In the genomic region with DNA sequence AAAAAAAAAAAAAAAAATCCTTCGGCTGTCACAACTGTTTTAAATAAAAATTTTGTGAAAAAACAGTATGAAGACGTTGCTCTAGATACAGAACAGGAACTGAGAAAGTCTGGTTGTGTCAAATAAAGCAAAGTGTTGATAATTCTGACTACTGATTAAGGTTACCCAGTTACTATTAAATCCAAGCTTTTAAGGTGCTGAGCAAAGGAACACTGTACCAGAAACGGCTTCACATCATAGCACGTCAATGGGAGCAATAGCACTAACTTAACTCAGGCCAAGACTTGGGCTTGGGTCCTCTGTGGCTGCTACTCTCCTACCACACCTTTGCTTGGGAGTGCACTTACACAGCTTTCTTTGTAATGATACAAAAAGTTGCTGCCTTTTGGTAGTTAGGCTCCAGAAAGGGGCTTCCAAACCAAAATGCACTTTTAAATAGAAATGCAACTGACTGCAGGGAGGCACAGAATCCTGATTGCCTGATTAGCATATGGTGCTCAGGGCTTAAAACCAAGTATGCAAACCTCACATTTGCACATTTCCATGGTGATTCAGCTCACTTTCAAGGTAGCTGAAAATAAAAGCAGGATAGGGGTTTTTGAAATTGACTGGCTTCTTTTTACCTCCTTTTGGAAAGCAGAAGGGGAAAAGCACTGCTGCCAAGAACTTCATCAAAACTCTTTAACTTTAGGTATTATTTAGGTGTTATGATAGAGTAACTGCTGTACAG, we compare ENCODE assay signal across 10 cellular contexts. TPM values are rescaled to one million over a fixed set of nuclear protein-coding genes. Genes with fewer than 3 reads are reported as not detected.
DNase-seq lines count a peak whose midpoint lies in the region; ATAC-seq, FAIRE-seq and TF ChIP-seq lines count a peak whose summit lies in the region.
"Had no signal": no experiment of that assay in that cellular context is flagged by ENCODE, and none has a peak within 500 bp of the region (broad histone marks: within the 10 kb centered on the region; RNA-seq: fewer than 3 reads in every experiment).

No MANE protein-coding gene starts in this region.

- H3K36me3 ChIP-seq in keratinocyte (ENCODE audit: control insufficient read depth in 2 of 2, extremely low read depth in 1 of 2, insufficient read depth in 2 of 2, low read length in 2 of 2) (peaks cover 20 to 50% of the 10 kb centered on the region in 2 experiments), thyroid gland (peaks cover 42 to 55% of the 10 kb centered on the region in 2 donors)
- H3K36me3 ChIP-seq: ovary had no signal

- intact Hi-C loops in activated CD4-positive, alpha-beta T cell treated with anti-CD3 and anti-CD28 coated beads, Interleukin-2, amount 10 ng/mL, durations not matched to agents 24 days and 14 days (cut with micrococcal nuclease), result no loop called here
- intact Hi-C loops in thyroid gland (cut with DNase I), result no loop called here

- 71% methylated on average over 4 of the region's 4 CpGs for WGBS in thyroid gland, 2 donors

- FAIRE-seq in keratinocyte (lab: Jason Lieb, UNC), result no peak
- FAIRE-seq in D721Med (lab: Jason Lieb, UNC), result no peak

- H3K9me1 ChIP-seq in keratinocyte (ENCODE audit: control insufficient read depth, extremely low read depth, insufficient read depth, low read length), result peaks cover 4% of the 10 kb centered on the region

- H3K4me1 ChIP-seq in keratinocyte (ENCODE audit: control insufficient read depth, extremely low read depth, insufficient read depth, low read length), result peaks cover 56% of the 10 kb centered on the region
- H3K4me1 ChIP-seq in thyroid gland, result peaks cover 71 to 73% of the 10 kb centered on the region in 2 donors

- H4K20me1 ChIP-seq in keratinocyte (ENCODE audit: control insufficient read depth, extremely low read depth, insufficient read depth, low read length), result peaks cover 46% of the 10 kb centered on the region

- ATAC-seq in activated T-cell treated with anti-CD3 and anti-CD28 coated beads, Interleukin-2, amount 50 U/mL, for 4 hours, result peak; percentile 26 to 27

- H3K9ac ChIP-seq in keratinocyte (ENCODE audit: control insufficient read depth, extremely low read depth, insufficient read depth, low read length), result no peak overlapping the region

- H3K27me3 ChIP-seq in keratinocyte (ENCODE audit: control insufficient read depth, extremely low read depth, insufficient read depth, low read length), result no peaks in the 10 kb centered on the region
- no peaks in the 10 kb centered on the region for H3K27me3 ChIP-seq in thyroid gland
- H3K27me3 ChIP-seq: ovary had no signal

- no peaks in the 10 kb centered on the region for H3K27me3 Mint-ChIP-seq in activated CD4-positive, alpha-beta T cell treated with anti-CD3 and anti-CD28 coated beads, Interleukin-2, amount 10 ng/mL, durations not matched to agents 24 days and 14 days
- H3K27me3 Mint-ChIP-seq in activated T-cell treated with anti-CD3 and anti-CD28 coated beads, Interleukin-2, amount 50 U/mL, for 4 hours (ENCODE audit: low read depth), result no peaks in the 10 kb centered on the region

- peak; percentile 75 for DNase-seq in activated CD4-positive, alpha-beta T cell treated with anti-CD3 and anti-CD28 coated beads, Interleukin-2, amount 10 ng/mL, durations not matched to agents 24 days and 14 days
- no peak for DNase-seq in activated CD4-positive, alpha-beta T cell treated with anti-CD3 and anti-CD28 coated beads, Interleukin-2, amount 50 U/mL, for 1 hour
- DNase-seq in activated T-cell treated with anti-CD3 and anti-CD28 coated beads, Interleukin-2, amount 50 U/mL, for 4 hours, result no peak
- DNase-seq in keratinocyte (ENCODE audit: low read depth, low spot score) (no peak), thyroid gland (peak in 1 of 2 donors; percentile 2), NCI-H2227 treated with DMSO at 0.1 percent for 48 hours (lab: John Stamatoyannopoulos, UW) (no peak), D721Med (ENCODE audit: insufficient read length, low spot score) (no peak), AML-193 (lab: John Stamatoyannopoulos, UW) (no peak)

- H2AFZ ChIP-seq in keratinocyte (ENCODE audit: control insufficient read depth, low read length), result no peak overlapping the region

- peaks cover 53% of the 10 kb centered on the region for H3K4me1 Mint-ChIP-seq in activated CD4-positive, alpha-beta T cell treated with anti-CD3 and anti-CD28 coated beads, Interleukin-2, amount 10 ng/mL, durations not matched to agents 24 days and 14 days
- peaks cover 67% of the 10 kb centered on the region for H3K4me1 Mint-ChIP-seq in activated T-cell treated with anti-CD3 and anti-CD28 coated beads, Interleukin-2, amount 50 U/mL, for 4 hours (ENCODE audit: low read depth)

- H3K9me3 Mint-ChIP-seq in activated CD4-positive, alpha-beta T cell treated with anti-CD3 and anti-CD28 coated beads, Interleukin-2, amount 10 ng/mL, durations not matched to agents 24 days and 14 days, result no peaks in the 10 kb centered on the region
- no peaks in the 10 kb centered on the region for H3K9me3 Mint-ChIP-seq in activated T-cell treated with anti-CD3 and anti-CD28 coated beads, Interleukin-2, amount 50 U/mL, for 4 hours

- H3K9me3 ChIP-seq in keratinocyte (ENCODE audit: control insufficient read depth, low read depth, low read length) (no peaks in the 10 kb centered on the region), thyroid gland (no peaks in the 10 kb centered on the region)
- H3K9me3 ChIP-seq: ovary had no signal

- dilution Hi-C loops in keratinocyte (cut with MboI; ENCODE audit: extremely low pct_ligation_motif_present, low sequenced_read_pairs), result no loop called here

- peak overlapping the region; percentile 11 for H3K4me2 ChIP-seq in keratinocyte (ENCODE audit: control insufficient read depth, extremely low read depth, insufficient read depth, low read depth, low read length)

- H3K4me3 ChIP-seq in keratinocyte (ENCODE audit: control insufficient read depth in 2 of 3, extremely low read depth in 1 of 3, insufficient read depth in 2 of 3, low read depth in 1 of 3, low read length in 3 of 3) (peak overlapping the region in 1 of 3 experiments; percentile 34), thyroid gland (replicated peaks in 1 of 3) (peak overlapping the region in 1 of 3 donors; percentile 18)
- H3K4me3 ChIP-seq: ovary had no signal

- peaks cover 87% of the 10 kb centered on the region for H3K36me3 Mint-ChIP-seq in activated CD4-positive, alpha-beta T cell treated with anti-CD3 and anti-CD28 coated beads, Interleukin-2, amount 10 ng/mL, durations not matched to agents 24 days and 14 days (ENCODE audit: low read depth)
- H3K36me3 Mint-ChIP-seq in activated T-cell treated with anti-CD3 and anti-CD28 coated beads, Interleukin-2, amount 50 U/mL, for 4 hours (ENCODE audit: insufficient read depth), result peaks cover 65% of the 10 kb centered on the region

- no peak for TF ChIP-seq POLR2A in thyroid gland (IDR thresholded peaks at IDR 0.05)

- TF ChIP-seq CTCF in keratinocyte (optimal IDR thresholded peaks at IDR 0.05 in 1 of 3, IDR thresholded peaks at IDR 0.05 in 1 of 3, conservative IDR thresholded peaks at IDR 0.05 in 1 of 3; ENCODE audit: extremely low read depth in 1 of 3, insufficient read depth in 2 of 3, low read length in 3 of 3) (no peak), thyroid gland (IDR thresholded peaks at IDR 0.05) (no peak), D721Med (IDR thresholded peaks at IDR 0.05; ENCODE audit: insufficient read depth, missing control alignments) (no peak)

- peak overlapping the region; percentile 93 for H3K27ac Mint-ChIP-seq in activated CD4-positive, alpha-beta T cell treated with anti-CD3 and anti-CD28 coated beads, Interleukin-2, amount 10 ng/mL, durations not matched to agents 24 days and 14 days

- peaks cover 48% of the 10 kb centered on the region for H3K79me2 ChIP-seq in keratinocyte (ENCODE audit: control insufficient read depth, insufficient read depth, low read length)

- H3K27ac ChIP-seq in keratinocyte (ENCODE audit: control insufficient read depth, insufficient read depth, low read length), result peak overlapping the region; percentile 15
- peak overlapping the region; percentile 99 to 100 (median 99) for H3K27ac ChIP-seq in thyroid gland
- H3K27ac ChIP-seq: ovary had no signal

- peak overlapping the region; percentile 94 for H3K4me3 Mint-ChIP-seq in activated CD4-positive, alpha-beta T cell treated with anti-CD3 and anti-CD28 coated beads, Interleukin-2, amount 10 ng/mL, durations not matched to agents 24 days and 14 days
- H3K4me3 Mint-ChIP-seq in activated T-cell treated with anti-CD3 and anti-CD28 coated beads, Interleukin-2, amount 50 U/mL, for 4 hours, result peak overlapping the region; percentile 97

RNA-seq across cellular contexts. Expression of a gene that starts 6.3 kb away (rescaled TPM):
- total RNA-seq in activated CD4-positive, alpha-beta T cell treated with anti-CD3 and anti-CD28 coated beads, Interleukin-2, amount 10 ng/mL, durations not matched to agents 24 days and 14 days, result 278 and 280 TPM in 2 replicates
- 100 to 1,000 TPM; 228 to 237 (median 236) TPM for total RNA-seq in activated T-cell treated with anti-CD3 and anti-CD28 coated beads, Interleukin-2, amount 50 U/mL, for 4 hours
- 105 to 237 TPM (median 156 TPM) in 3 replicates for polyA plus RNA-seq in keratinocyte
- 301 TPM for polyA plus RNA-seq in keratinocyte (2011; ENCODE audit: low read depth)
- polyA plus RNA-seq in keratinocyte (2011; cell fraction: cytosol; rRNA removed), result 85.0 and 142 TPM in 2 replicates
- 241 and 336 TPM in 2 replicates for polyA plus RNA-seq in keratinocyte (2011; cell fraction: nucleus; rRNA removed)
- 139 and 235 TPM in 2 replicates for polyA plus RNA-seq in keratinocyte (2012; ENCODE audit: low replicate concordance)
- 75.7 to 233 TPM (median 111 TPM) in 3 replicates for polyA minus RNA-seq in keratinocyte
- polyA minus RNA-seq in keratinocyte (2011; cell fraction: cytosol; rRNA and poly(A)+ RNA removed), result 164 TPM
- polyA minus RNA-seq in keratinocyte (2011; cell fraction: nucleus; rRNA and poly(A)+ RNA removed), result 148 and 203 TPM in 2 replicates
- 100 to 1,000 TPM; 164 to 313 (median 203) TPM for total RNA-seq in thyroid gland

RNA-seq across cellular contexts. Expression of a gene that starts 23.9 kb away (rescaled TPM):
- total RNA-seq in activated CD4-positive, alpha-beta T cell treated with anti-CD3 and anti-CD28 coated beads, Interleukin-2, amount 10 ng/mL, durations not matched to agents 24 days and 14 days, result 1.3 and 1.8 TPM in 2 replicates
- total RNA-seq in activated T-cell treated with anti-CD3 and anti-CD28 coated beads, Interleukin-2, amount 50 U/mL, for 4 hours, result under 1 TPM; 0.19 to 0.34 (median 0.33) TPM
- polyA plus RNA-seq in keratinocyte, result 7.0 to 22.8 TPM (median 7.0 TPM) in 3 replicates
- polyA plus RNA-seq in keratinocyte (2011; ENCODE audit: low read depth), result 29.1 TPM
- polyA plus RNA-seq in keratinocyte (2011; cell fraction: cytosol; rRNA removed), result 13.1 and 16.6 TPM in 2 replicates
- polyA plus RNA-seq in keratinocyte (2011; cell fraction: nucleus; rRNA removed), result 105 and 147 TPM in 2 replicates
- 8.6 and 128 TPM in 2 replicates for polyA plus RNA-seq in keratinocyte (2012; ENCODE audit: low replicate concordance)
- 7.5 to 15.6 TPM (median 14.2 TPM) in 3 replicates for polyA minus RNA-seq in keratinocyte
- polyA minus RNA-seq in keratinocyte (2011; cell fraction: cytosol; rRNA and poly(A)+ RNA removed), result 13.2 TPM
- polyA minus RNA-seq in keratinocyte (2011; cell fraction: nucleus; rRNA and poly(A)+ RNA removed), result 33.8 and 40.9 TPM in 2 replicates
- total RNA-seq in thyroid gland, result 10 to 100 TPM in 1 of 4 donors, 1 to 10 TPM in 3; 2.1 to 15.7 (median 6.9) TPM
- total RNA-seq: activated CD8-positive, alpha-beta memory T cell treated with anti-CD3 and anti-CD28 coated beads for 36 hours had no signal

RNA-seq across cellular contexts. Expression of a gene that starts 56.3 kb away (rescaled TPM):
- 244 and 248 TPM in 2 replicates for total RNA-seq in activated CD4-positive, alpha-beta T cell treated with anti-CD3 and anti-CD28 coated beads, Interleukin-2, amount 10 ng/mL, durations not matched to agents 24 days and 14 days
- total RNA-seq in activated T-cell treated with anti-CD3 and anti-CD28 coated beads, Interleukin-2, amount 50 U/mL, for 4 hours, result 100 to 1,000 TPM; 221 to 224 (median 223) TPM
- 76.8 to 157 TPM (median 102 TPM) in 3 replicates for polyA plus RNA-seq in keratinocyte
- polyA plus RNA-seq in keratinocyte (2011; ENCODE audit: low read depth), result 59.7 TPM
- 99.0 and 125 TPM in 2 replicates for polyA plus RNA-seq in keratinocyte (2011; cell fraction: cytosol; rRNA removed)
- polyA plus RNA-seq in keratinocyte (2011; cell fraction: nucleus; rRNA removed), result 56.9 and 69.4 TPM in 2 replicates
- 87.5 and 131 TPM in 2 replicates for polyA plus RNA-seq in keratinocyte (2012; ENCODE audit: low replicate concordance)
- 13.2 to 36.5 TPM (median 22.0 TPM) in 3 replicates for polyA minus RNA-seq in keratinocyte
- 27.0 TPM for polyA minus RNA-seq in keratinocyte (2011; cell fraction: cytosol; rRNA and poly(A)+ RNA removed)
- 7.9 and 12.7 TPM in 2 replicates for polyA minus RNA-seq in keratinocyte (2011; cell fraction: nucleus; rRNA and poly(A)+ RNA removed)
- total RNA-seq in thyroid gland, result 100 to 1,000 TPM; 183 to 292 (median 218) TPM

RNA-seq across cellular contexts. Expression of a gene that starts 57.5 kb away (rescaled TPM):
- not detected in 2 replicates for total RNA-seq in activated CD4-positive, alpha-beta T cell treated with anti-CD3 and anti-CD28 coated beads, Interleukin-2, amount 10 ng/mL, durations not matched to agents 24 days and 14 days
- under 1 TPM in 1 of 3 donors, not detected in 2; 0.40 TPM for total RNA-seq in activated T-cell treated with anti-CD3 and anti-CD28 coated beads, Interleukin-2, amount 50 U/mL, for 4 hours
- 0.12 to 0.13 TPM in 2 of 3 replicates, not detected in the other for polyA plus RNA-seq in keratinocyte
- polyA plus RNA-seq in keratinocyte (2011; ENCODE audit: low read depth), result 1.0 TPM
- not detected in 2 replicates for polyA plus RNA-seq in keratinocyte (2011; cell fraction: cytosol; rRNA removed)
- 0.29 TPM in 1 of 2 replicates, not detected in the other for polyA plus RNA-seq in keratinocyte (2011; cell fraction: nucleus; rRNA removed)
- polyA plus RNA-seq in keratinocyte (2012; ENCODE audit: low replicate concordance), result not detected in 2 replicates
- polyA minus RNA-seq in keratinocyte, result not detected in 3 replicates
- polyA minus RNA-seq in keratinocyte (2011; cell fraction: cytosol; rRNA and poly(A)+ RNA removed), result not detected
- not detected in 2 replicates for polyA minus RNA-seq in keratinocyte (2011; cell fraction: nucleus; rRNA and poly(A)+ RNA removed)
- total RNA-seq in thyroid gland, result not detected
